ENCODE assay signal across 8 cellular contexts in the genomic region with DNA sequence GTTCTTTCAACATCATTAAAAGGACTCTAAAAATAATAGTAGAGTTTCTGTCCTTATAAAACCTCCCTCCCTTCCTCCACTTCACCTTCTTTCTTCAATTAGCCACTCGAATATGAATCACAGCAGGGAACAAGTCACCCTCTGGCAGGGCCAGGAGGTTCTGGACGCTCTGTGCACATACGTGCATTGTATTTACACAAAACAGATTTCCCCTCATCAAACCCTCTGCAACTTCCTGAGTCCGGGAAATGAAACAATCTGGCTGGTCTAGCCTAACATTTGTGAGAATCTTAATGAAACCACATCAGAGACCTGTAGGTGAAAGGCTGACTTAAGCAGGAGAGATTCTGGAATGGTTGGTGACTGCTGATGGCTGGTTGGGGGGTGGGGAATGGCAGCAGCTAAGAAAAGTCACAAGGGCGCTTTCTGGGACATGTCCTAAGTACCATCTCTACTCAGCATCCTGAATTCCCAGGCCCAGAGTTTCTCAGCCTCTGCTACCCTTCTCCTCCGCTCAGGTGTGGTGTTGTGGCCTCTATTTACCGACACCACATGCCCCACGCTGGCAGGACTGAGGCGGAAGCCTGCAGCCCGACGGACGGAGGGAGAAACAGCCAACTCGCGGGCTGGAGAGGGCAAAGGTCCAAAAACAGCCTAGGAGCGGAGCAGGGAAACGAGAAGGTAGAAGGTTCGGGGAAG. TPM values are rescaled to one million over a fixed set of nuclear protein-coding genes. Genes with fewer than 3 reads are reported as not detected.
DNase-seq lines count a peak whose midpoint lies in the region; ATAC-seq and TF ChIP-seq lines count a peak whose summit lies in the region.

No MANE protein-coding gene starts in this region.

- peak overlapping the region; percentile 47 for H3K27ac Mint-ChIP-seq in activated naive CD8-positive, alpha-beta T cell treated with anti-CD3 and anti-CD28 coated beads, Interleukin-2, amount 50 U/mL, for 24 hours

- peaks cover 13% of the 10 kb centered on the region; the same call in 1 of the 2 replicates for H3K4me1 ChIP-seq in HUES6 (ENCODE audit: control insufficient read depth, insufficient read depth, low read length)
- no peaks in the 10 kb centered on the region; the same call in 1 of the 2 replicates for H3K4me1 ChIP-seq in iPS-20b (ENCODE audit: insufficient read depth, low read length)
- H3K4me1 ChIP-seq in skeletal muscle tissue (ENCODE audit: control insufficient read depth in 3 of 3, insufficient read depth in 3 of 3, low read length in 3 of 3) = peaks cover 0 to 12% (median 9%) of the 10 kb centered on the region in 3 donors

- no peaks in the 10 kb centered on the region for H3K27me3 ChIP-seq in BJ (ENCODE audit: control insufficient read depth, insufficient read depth, low read length)
- H3K27me3 ChIP-seq in HUES6 (ENCODE audit: control insufficient read depth, insufficient read depth, low read length) = peaks cover 9% of the 10 kb centered on the region; the same call in 1 of the 2 replicates
- no peaks in the 10 kb centered on the region for H3K27me3 ChIP-seq in iPS-20b (ENCODE audit: insufficient read depth, low read length)
- H3K27me3 ChIP-seq in skeletal muscle tissue (ENCODE audit: control insufficient read depth in 3 of 3, insufficient read depth in 3 of 3, low read length in 3 of 3) = no peaks in the 10 kb centered on the region

- no peaks in the 10 kb centered on the region for H3K36me3 Mint-ChIP-seq in activated naive CD8-positive, alpha-beta T cell treated with anti-CD3 and anti-CD28 coated beads, Interleukin-2, amount 50 U/mL, for 24 hours (ENCODE audit: low read depth)

- no peak for ATAC-seq in activated naive CD8-positive, alpha-beta T cell treated with anti-CD3 and anti-CD28 coated beads, Interleukin-2, amount 50 U/mL, for 24 hours
- ATAC-seq in HG03039 (IDR thresholded peaks at IDR 0.05; ENCODE audit: unreplicated experiment) (no peak), HG02885 (IDR thresholded peaks at IDR 0.05; ENCODE audit: poor library complexity, unreplicated experiment) (no peak)

- peak overlapping the region; percentile 41; the same call in 1 of the 2 replicates for H3K27ac ChIP-seq in HUES6 (ENCODE audit: low read depth, low read length)
- no peak overlapping the region for H3K27ac ChIP-seq in iPS-20b (ENCODE audit: low read length)
- peak overlapping the region; percentile 76 for H3K27ac ChIP-seq in skeletal muscle tissue (ENCODE audit: low read depth, low read length)

- POLR2A ChIA-PET in BJ (lab: Charles Lee) = no interaction called here

- no peaks in the 10 kb centered on the region for H3K9me3 ChIP-seq in HUES6 (ENCODE audit: control insufficient read depth, insufficient read depth, low read depth, low read length)
- H3K9me3 ChIP-seq in iPS-20b (ENCODE audit: insufficient read depth, low read depth, low read length) = no peaks in the 10 kb centered on the region
- no peaks in the 10 kb centered on the region for H3K9me3 ChIP-seq in skeletal muscle tissue (ENCODE audit: control insufficient read depth in 3 of 3, low read length in 3 of 3)

- peak overlapping the region; percentile 88 for H3K4me3 Mint-ChIP-seq in activated naive CD8-positive, alpha-beta T cell treated with anti-CD3 and anti-CD28 coated beads, Interleukin-2, amount 50 U/mL, for 24 hours

- H3K9ac ChIP-seq in HUES6 (ENCODE audit: low read length) = peak overlapping the region; percentile 91
- peak overlapping the region; percentile 83 for H3K9ac ChIP-seq in iPS-20b (ENCODE audit: low read depth, low read length)
- H3K9ac ChIP-seq in skeletal muscle tissue (ENCODE audit: low read depth in 1 of 3, low read length in 3 of 3) = peak overlapping the region; percentile 65 to 79 (median 73)

- H3K4me3 ChIP-seq in BJ (ENCODE audit: low read depth, low read length) = peak overlapping the region; percentile 61
- peak overlapping the region; percentile 78 for H3K4me3 ChIP-seq in HUES6 (ENCODE audit: low read depth, low read length)
- H3K4me3 ChIP-seq in iPS-20b (ENCODE audit: low read length) = peak overlapping the region; percentile 94
- peak overlapping the region; percentile 85 to 92 (median 91) for H3K4me3 ChIP-seq in skeletal muscle tissue (ENCODE audit: low read length in 3 of 3)

- H3K36me3 ChIP-seq in BJ (ENCODE audit: control insufficient read depth, insufficient read depth, low read length) = peaks cover 1% of the 10 kb centered on the region
- peaks cover 24% of the 10 kb centered on the region for H3K36me3 ChIP-seq in HUES6 (ENCODE audit: control insufficient read depth, insufficient read depth, low read length)
- H3K36me3 ChIP-seq in iPS-20b (ENCODE audit: insufficient read depth, low read depth, low read length) = peaks cover 13% of the 10 kb centered on the region; the same call in 1 of the 2 replicates
- no peaks in the 10 kb centered on the region for H3K36me3 ChIP-seq in skeletal muscle tissue (ENCODE audit: control insufficient read depth in 3 of 3, insufficient read depth in 3 of 3, low read length in 3 of 3)

- TF ChIP-seq CTCF in BJ (IDR thresholded peaks at IDR 0.05; ENCODE audit: insufficient read depth, low read depth, low read length) = no peak

- H3K27me3 Mint-ChIP-seq in activated naive CD8-positive, alpha-beta T cell treated with anti-CD3 and anti-CD28 coated beads, Interleukin-2, amount 50 U/mL, for 24 hours = no peaks in the 10 kb centered on the region

- no peaks in the 10 kb centered on the region for H3K9me3 Mint-ChIP-seq in activated naive CD8-positive, alpha-beta T cell treated with anti-CD3 and anti-CD28 coated beads, Interleukin-2, amount 50 U/mL, for 24 hours

- CTCF ChIA-PET in BJ (lab: Yijun Ruan, JAX) = no interaction called here

- H3K4me1 Mint-ChIP-seq in activated naive CD8-positive, alpha-beta T cell treated with anti-CD3 and anti-CD28 coated beads, Interleukin-2, amount 50 U/mL, for 24 hours = peaks cover 43% of the 10 kb centered on the region

- DNase-seq in BJ (ENCODE audit: low read depth) = peak; percentile 7
- peak; percentile 10 for DNase-seq in activated naive CD8-positive, alpha-beta T cell treated with anti-CD3 and anti-CD28 coated beads, Interleukin-2, amount 50 U/mL, for 24 hours
- no peak for DNase-seq in Kasumi-1 (lab: John Stamatoyannopoulos, UW)

RNA-seq across cellular contexts. Expression of a gene that starts 1.0 kb away (rescaled TPM):
- polyA plus RNA-seq in BJ (2011; rRNA removed) = 47.5 and 48.0 TPM in 2 replicates
- 27.0 and 45.4 TPM in 2 replicates for polyA minus RNA-seq in BJ (2011; rRNA and poly(A)+ RNA removed)
- total RNA-seq in skeletal muscle tissue = 17.7 TPM

Comparison
In these comparisons a context has a peak if more than half of its experiments do, and no peak if none do; other contexts are left out.
1. DNase-seq: peak in BJ (single experiment) and activated naive CD8-positive, alpha-beta T cell treated with anti-CD3 and anti-CD28 coated beads, Interleukin-2, amount 50 U/mL, for 24 hours (single experiment); none in Kasumi-1 (0 of 2).
2. Peak in every context shown above with its lines, with median percentiles within 50 percentile points of each other: H3K4me3 ChIP-seq and H3K9ac ChIP-seq.